Comparison of ENCODE assay signal across 20 cellular contexts in genomic region chr9:119332522-119332921, GRCh38. TPM values are rescaled to one million over a fixed set of nuclear protein-coding genes. Genes with fewer than 3 reads are reported as not detected.
"Had no signal": no experiment of that assay in that cellular context is flagged by ENCODE, and none has a peak within 500 bp of the region (broad histone marks: within the 10 kb centered on the region; RNA-seq: fewer than 3 reads in every experiment).

No MANE protein-coding gene starts in this region.

- ATAC-seq: activated T-cell treated with anti-CD3 and anti-CD28 coated beads, Interleukin-2, amount 50 U/mL, for 4 hours had no signal

- H3K27ac Mint-ChIP-seq: activated CD4-positive, alpha-beta T cell treated with anti-CD3 and anti-CD28 coated beads, Interleukin-2, amount 10 ng/mL, durations not matched to agents 24 days and 14 days; activated naive CD8-positive, alpha-beta T cell treated with anti-CD3 and anti-CD28 coated beads for 36 hours; T-helper 1 cell treated with Interleukin-12 subunit alpha and Interleukin-12 subunit beta and Interleukin-4 antibody, amounts not matched to agents 30 μg/mL and 1 μg/mL, for 36 hours had no signal

- H3K27me3 ChIP-seq: breast epithelium had no signal

- DNase-seq: activated CD4-positive, alpha-beta T cell treated with anti-CD3 and anti-CD28 coated beads, Interleukin-2, amount 10 ng/mL, durations not matched to agents 24 days and 14 days; activated CD4-positive, alpha-beta T cell treated with anti-CD3 and anti-CD28 coated beads, Interleukin-2, amount 50 U/mL, for 48 hours; activated CD4-positive, CD25-positive, alpha-beta regulatory T cell treated with anti-CD3 and anti-CD28 coated beads, Interleukin-2, amount 50 U/mL, for 72 hours; activated CD8-positive, alpha-beta memory T cell treated with anti-CD3 and anti-CD28 coated beads for 24 hours; activated effector memory CD4-positive, alpha-beta T cell treated with anti-CD3 and anti-CD28 coated beads, Interleukin-2, amount 50 U/mL, for 16 hours; activated naive CD4-positive, alpha-beta T cell treated with Interleukin-2 at 50 U/mL for 16 hours; activated naive CD8-positive, alpha-beta T cell treated with anti-CD3 and anti-CD28 coated beads for 36 hours; activated T-cell treated with anti-CD3 and anti-CD28 coated beads, Interleukin-2, amount 50 U/mL, for 4 hours; anterior cingulate cortex; central memory CD4-positive, alpha-beta T cell; Kasumi-1; NCI-H1105 treated with DMSO at 0.1 percent for 48 hours; NCI-H1436 treated with DMSO at 0.1 percent for 48 hours; NCI-H187; NCI-H2081; NCI-H524; PC-9; SHP77 treated with DMSO at 0.1 percent for 48 hours had no signal

- H3K27ac ChIP-seq: breast epithelium, PC-9 had no signal

- H2AFZ ChIP-seq: PC-9 had no signal

- H3K36me3 Mint-ChIP-seq: activated naive CD8-positive, alpha-beta T cell treated with anti-CD3 and anti-CD28 coated beads for 36 hours had no signal

- H3K4me3 Mint-ChIP-seq: activated CD4-positive, alpha-beta T cell treated with anti-CD3 and anti-CD28 coated beads, Interleukin-2, amount 10 ng/mL, durations not matched to agents 24 days and 14 days; activated naive CD8-positive, alpha-beta T cell treated with anti-CD3 and anti-CD28 coated beads for 36 hours; activated T-cell treated with anti-CD3 and anti-CD28 coated beads, Interleukin-2, amount 50 U/mL, for 4 hours; T-helper 1 cell treated with Interleukin-12 subunit alpha and Interleukin-12 subunit beta and Interleukin-4 antibody, amounts not matched to agents 30 μg/mL and 1 μg/mL, for 36 hours had no signal

- H3K27me3 Mint-ChIP-seq: activated CD4-positive, alpha-beta T cell treated with anti-CD3 and anti-CD28 coated beads, Interleukin-2, amount 10 ng/mL, durations not matched to agents 24 days and 14 days; activated naive CD8-positive, alpha-beta T cell treated with anti-CD3 and anti-CD28 coated beads for 36 hours had no signal

- H3K4me1 Mint-ChIP-seq: activated CD4-positive, alpha-beta T cell treated with anti-CD3 and anti-CD28 coated beads, Interleukin-2, amount 10 ng/mL, durations not matched to agents 24 days and 14 days; activated naive CD8-positive, alpha-beta T cell treated with anti-CD3 and anti-CD28 coated beads for 36 hours had no signal

- H3K4me1 ChIP-seq: breast epithelium had no signal

- H3K4me2 ChIP-seq: PC-9 had no signal

- H3K4me3 ChIP-seq: breast epithelium, PC-9 had no signal

- H3K36me3 ChIP-seq: breast epithelium had no signal

RNA-seq across cellular contexts. Expression of gene BRINP1, which starts 36.7 kb away (rescaled TPM):
- total RNA-seq: activated CD4-positive, alpha-beta T cell treated with anti-CD3 and anti-CD28 coated beads, Interleukin-2, amount 10 ng/mL, durations not matched to agents 24 days and 14 days; activated naive CD8-positive, alpha-beta T cell treated with anti-CD3 and anti-CD28 coated beads for 36 hours; activated T-cell treated with anti-CD3 and anti-CD28 coated beads, Interleukin-2, amount 50 U/mL, for 4 hours; PC-9 had no signal
